In genomic region chr21:42921912-42922311, GRCh38 we compare ENCODE assay signal across 1 cellular context.
TF ChIP-seq lines count a peak whose summit lies in the region.

No MANE protein-coding gene starts in this region.

TF ChIP-seq in K562, 482 proteins besides CTCF, POLR2A, EP300 and RAD21 (continued from another document):
- TF ChIP-seq ZNF318 (IDR thresholded peaks at IDR 0.05; ENCODE audit: borderline replicate concordance in 1 of 2, low read depth in 1 of 2) (no peak), HDAC2 (IDR thresholded peaks at IDR 0.05) (peak; percentile 42; the same call in 1 of the 2 replicates), MAFK (IDR thresholded peaks at IDR 0.05; ENCODE audit: low read length) (no peak), SRSF1 (IDR thresholded peaks at IDR 0.05; ENCODE audit: low read depth, low read length) (no peak), ZNF146 (CRISPR knock-in tag; IDR thresholded peaks at IDR 0.05; ENCODE audit: unreplicated experiment) (no peak)
- TF ChIP-seq, protein P1, sequence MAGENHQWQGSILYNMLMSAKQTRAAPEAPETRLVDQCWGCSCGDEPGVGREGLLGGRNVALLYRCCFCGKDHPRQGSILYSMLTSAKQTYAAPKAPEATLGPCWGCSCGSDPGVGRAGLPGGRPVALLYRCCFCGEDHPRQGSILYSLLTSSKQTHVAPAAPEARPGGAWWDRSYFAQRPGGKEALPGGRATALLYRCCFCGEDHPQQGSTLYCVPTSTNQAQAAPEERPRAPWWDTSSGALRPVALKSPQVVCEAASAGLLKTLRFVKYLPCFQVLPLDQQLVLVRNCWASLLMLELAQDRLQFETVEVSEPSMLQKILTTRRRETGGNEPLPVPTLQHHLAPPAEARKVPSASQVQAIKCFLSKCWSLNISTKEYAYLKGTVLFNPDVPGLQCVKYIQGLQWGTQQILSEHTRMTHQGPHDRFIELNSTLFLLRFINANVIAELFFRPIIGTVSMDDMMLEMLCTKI (IDR thresholded peaks at IDR 0.05; ENCODE audit: partially characterized antibody), result no peak
